In genomic region chr5:4518924-4519660, GRCh38 we compare ENCODE assay signal across 18 cellular contexts.
DNase-seq lines count a peak whose midpoint lies in the region; FAIRE-seq lines count a peak whose summit lies in the region.
"Had no signal": no experiment of that assay in that cellular context is flagged by ENCODE, and none has a peak within 500 bp of the region (broad histone marks: within the 10 kb centered on the region; RNA-seq: fewer than 3 reads in every experiment).

No MANE protein-coding gene starts in this region.

- DNase-seq in Daoy (ENCODE audit: low read depth) (peak; percentile 37), NCI-H1105 (lab: John Stamatoyannopoulos, UW) (peak; percentile 41), NCI-H2107 (lab: John Stamatoyannopoulos, UW) (peak; percentile 62), RPMI8226 (peak; percentile 17), HuH-7 (ENCODE audit: low spot score) (no peak), HTR-8/SVneo (ENCODE audit: insufficient read length, low spot score) (no peak), activated T-cell treated with anti-CD3 and anti-CD28 coated beads for 4 hours (no peak)
- DNase-seq: Calu3; CD4-positive, alpha-beta T cell; GDM1; GOT3; Karpas-422; MM.1S; NCI-H1694; NCI-H446; PC-9; T-cell had no signal

- FAIRE-seq in HTR-8/SVneo (lab: Jason Lieb, UNC) = no peak
- FAIRE-seq: GM12892 had no signal

Comparison
In these comparisons a context has a peak if more than half of its experiments do, and no peak if none do; other contexts are left out.
1. DNase-seq: peak in Daoy (single experiment), NCI-H1105 (single experiment), NCI-H2107 (single experiment) and RPMI8226 (single experiment); none in HuH-7 (single experiment), HTR-8/SVneo (single experiment) and activated T-cell treated with anti-CD3 and anti-CD28 coated beads for 4 hours (single experiment).